ENCODE assay signal across 16 cellular contexts in genomic region chr12:69348162-69348938, GRCh38. TPM values are rescaled to one million over a fixed set of nuclear protein-coding genes. Genes with fewer than 3 reads are reported as not detected.
DNase-seq lines count a peak whose midpoint lies in the region; ATAC-seq, FAIRE-seq and TF ChIP-seq lines count a peak whose summit lies in the region.
"Had no signal": no experiment of that assay in that cellular context is flagged by ENCODE, and none has a peak within 500 bp of the region (broad histone marks: within the 10 kb centered on the region; RNA-seq: fewer than 3 reads in every experiment).

LYZ (plus strand) TSS chr12:69348381; CDS start chr12:69348409, 28 bp downstream.

- BruUV-seq in HepG2 (replicated peaks; lab: Mats Ljungman, UMichigan): TSS peak; percentile 56

- POLR2A ChIA-PET in HepG2 (lab: Yijun Ruan, JAX): interaction anchor here (1.0 to 6.6 kb wide), 5 partner anchors 9 to 237 kb away, joined by 3 to 229 read pairs (median 7); partner anchors contain the start of gene CCT2

- H3K23me2 ChIP-seq in H9 (ENCODE audit: insufficient read length, low read depth, low read length, poor library complexity, severe bottlenecking): no peaks in the 10 kb centered on the region

- FAIRE-seq in HepG2 (lab: Jason Lieb, UNC): peak; percentile 88
- FAIRE-seq: islet of Langerhans, TTC549 had no signal

- no peaks in the 10 kb centered on the region for H3K36me3 Mint-ChIP-seq in H9 (ENCODE audit: insufficient read depth in 1 of 3, low read depth in 3 of 3)
- H3K36me3 Mint-ChIP-seq: activated naive CD4-positive, alpha-beta T cell treated with anti-CD3 and anti-CD28 coated beads, Interleukin-2, amount 50 U/mL, for 72 hours had no signal

- no peak within 1 kb of the TSS; a peak in 1 of 7 replicates for H3K27ac Mint-ChIP-seq in H9
- H3K27ac Mint-ChIP-seq: activated naive CD4-positive, alpha-beta T cell treated with anti-CD3 and anti-CD28 coated beads, Interleukin-2, amount 50 U/mL, for 72 hours; stimulated activated naive CD8-positive, alpha-beta T cell treated with anti-CD3 and anti-CD28 coated beads, Interleukin-15, Interleukin-2, amounts not matched to agents 100 ng/mL and 50 ng/mL, for 24 hours had no signal

- H3K27me3 ChIP-seq in H9 (ENCODE audit: insufficient read depth, low read length) (no peaks in the 10 kb centered on the region), HepG2 (ENCODE audit: control insufficient read depth in 1 of 2, insufficient read depth in 2 of 2, low read length in 2 of 2) (no peaks in the 10 kb centered on the region; a peak in 1 of 5 replicates), stomach (no peaks in the 10 kb centered on the region), tibial artery (no peaks in the 10 kb centered on the region)

- in situ Hi-C loops in HepG2 (cut with HindIII; ENCODE audit: extremely low pct_ligation_motif_present, low pct_unique_long_range_greater_than_20kb): no loop called here

- H3K9me3 ChIP-seq in H9 (ENCODE audit: control insufficient read depth, low read depth, low read length) (no peaks in the 10 kb centered on the region), HepG2 (ENCODE audit: low read length) (no peaks in the 10 kb centered on the region), stomach (no peaks in the 10 kb centered on the region), tibial artery (no peaks in the 10 kb centered on the region)

- CTCF ChIA-PET in HepG2 (lab: Yijun Ruan, JAX; ENCODE audit: low intra/inter-chr PET ratio, low total read pairs): interaction anchor here (1.3 kb wide), 1 partner anchor 57 kb away, joined by 3 read pairs; no protein-coding TSS in a partner anchor

- H3K9ac ChIP-seq in H9 (ENCODE audit: extremely low read depth, insufficient read length, low read length) (no peak within 1 kb of the TSS), HepG2 (ENCODE audit: insufficient read depth, low read depth, low read length) (peak within 1 kb of the TSS; percentile 79)

- no peaks in the 10 kb centered on the region for H3K9me3 Mint-ChIP-seq in H9
- H3K9me3 Mint-ChIP-seq: activated naive CD4-positive, alpha-beta T cell treated with anti-CD3 and anti-CD28 coated beads, Interleukin-2, amount 50 U/mL, for 72 hours; stimulated activated naive CD8-positive, alpha-beta T cell treated with anti-CD3 and anti-CD28 coated beads, Interleukin-15, Interleukin-2, amounts not matched to agents 100 ng/mL and 50 ng/mL, for 24 hours had no signal

- H4K20me1 ChIP-seq in H9 (ENCODE audit: control insufficient read depth, insufficient read depth, insufficient read length) (no peaks in the 10 kb centered on the region), HepG2 (ENCODE audit: insufficient read depth, low read length) (peaks cover 21% of the 10 kb centered on the region)

- H3K14ac ChIP-seq in H9 (ENCODE audit: insufficient read depth, low read length): no peak within 1 kb of the TSS

- no peak within 1 kb of the TSS for H2BK5ac ChIP-seq in H9 (ENCODE audit: insufficient read length, low read length)

- H3K4me3 ChIP-seq in HepG2 (replicated peaks in 1 of 3; ENCODE audit: insufficient read depth in 1 of 3, low read depth in 2 of 3, low read length in 3 of 3) (peak within 1 kb of the TSS; percentile 69 to 90 (median 72)), stomach (peak within 1 kb of the TSS; percentile 7 to 41 (median 34)), tibial artery (peak within 1 kb of the TSS in 1 of 2 donors; percentile 17)

- no peak within 1 kb of the TSS for H2BK120ac ChIP-seq in H9 (ENCODE audit: low read depth, low read length, poor library complexity, severe bottlenecking)

- H3K18ac ChIP-seq in H9 (ENCODE audit: insufficient read length, low read depth, low read length): no peak within 1 kb of the TSS

- no peak within 1 kb of the TSS for H3K23ac ChIP-seq in H9 (ENCODE audit: insufficient read length, low read depth, low read length)

- no peak for TF ChIP-seq RAD21 in HepG2 (CRISPR knock-in tag; IDR thresholded peaks at IDR 0.05)

- H3K4ac ChIP-seq in H9 (ENCODE audit: low read depth, low read length): no peak within 1 kb of the TSS

- TF ChIP-seq EP300 in HepG2 (IDR thresholded peaks at IDR 0.05; ENCODE audit: low read depth in 2 of 2, low read length in 2 of 2) (peak in 1 of 2 experiments; percentile 98; a peak in 2 of 4 replicates), HepG2 (CRISPR knock-in tag; IDR thresholded peaks at IDR 0.05; ENCODE audit: borderline replicate concordance) (peak; percentile 93), stomach (IDR thresholded peaks at IDR 0.05) (no peak)

- TF ChIP-seq CTCF in H9 (conservative IDR thresholded peaks at IDR 0.05): no peak
- peak; percentile 24; the same call in 1 of the 2 replicates for TF ChIP-seq CTCF in HepG2 (CRISPR knock-in tag; IDR thresholded peaks at IDR 0.05)
- no peak for TF ChIP-seq CTCF in stomach (IDR thresholded peaks at IDR 0.05)
- no peak for TF ChIP-seq CTCF in tibial artery (IDR thresholded peaks at IDR 0.05)

- peak within 1 kb of the TSS; percentile 6 for H3T11ph ChIP-seq in H9 (ENCODE audit: low read length)

- TF ChIP-seq POLR2A in HepG2 (IDR thresholded peaks at IDR 0.05; ENCODE audit: insufficient read depth in 1 of 2, low read depth in 2 of 2, low read length in 2 of 2) (peak; percentile 84 to 95), stomach (IDR thresholded peaks at IDR 0.05) (no peak)

- no peak within 1 kb of the TSS for H3K4me3 Mint-ChIP-seq in H9
- H3K4me3 Mint-ChIP-seq: stimulated activated naive CD8-positive, alpha-beta T cell treated with anti-CD3 and anti-CD28 coated beads, Interleukin-15, Interleukin-2, amounts not matched to agents 100 ng/mL and 50 ng/mL, for 24 hours had no signal

- H4K91ac ChIP-seq in H9 (ENCODE audit: insufficient read length, low read depth, low read length): no peak within 1 kb of the TSS

- H2BK20ac ChIP-seq in H9 (ENCODE audit: low read depth, low read length, poor library complexity, severe bottlenecking): no peak within 1 kb of the TSS

- H2AFZ ChIP-seq in H9 (ENCODE audit: low read length) (no peak within 1 kb of the TSS), HepG2 (ENCODE audit: low read length) (no peak within 1 kb of the TSS)

- no peak for DNase-seq in H9
- peak; percentile 21 for DNase-seq in UCSD-AML1 (lab: John Stamatoyannopoulos, UW; ENCODE audit: unreplicated experiment)
- DNase-seq in HepG2 (ENCODE audit: low spot score): peak; percentile 94
- peak; percentile 53 for DNase-seq in stomach
- no peak for DNase-seq in effector CD4-positive, alpha-beta T cell
- DNase-seq in tibial artery: no peak
- no peak for DNase-seq in cerebellar cortex (ENCODE audit: low spot score)
- no peak for DNase-seq in NCI-H1417 treated with DMSO at 0.1 percent for 48 hours (lab: John Stamatoyannopoulos, UW)
- DNase-seq: DND-41; NCI-H748 treated with DMSO at 0.1 percent for 48 hours; stimulated activated CD4-positive, alpha-beta T cell treated with anti-CD3 and anti-CD28 coated beads, Interleukin-12 subunit alpha, Interleukin-12 subunit beta, amount 100 ng/mL, for 4 hours had no signal

- H4K8ac ChIP-seq in H9 (replicated peaks; ENCODE audit: insufficient read length, low read depth, low read length): no peak within 1 kb of the TSS

- H3K4me2 ChIP-seq in H9 (ENCODE audit: insufficient read depth, insufficient read length, low read length) (no peak within 1 kb of the TSS), HepG2 (ENCODE audit: low read depth, low read length) (peak within 1 kb of the TSS; percentile 89)

- H3K79me1 ChIP-seq in H9 (ENCODE audit: insufficient read depth, low read depth, low read length, poor library complexity, severe bottlenecking): no peaks in the 10 kb centered on the region

- no peak within 1 kb of the TSS for H2BK12ac ChIP-seq in H9 (ENCODE audit: insufficient read length, low read depth, low read length)

- H2BK15ac ChIP-seq in H9 (ENCODE audit: low read depth, low read length): no peak within 1 kb of the TSS

- H4K5ac ChIP-seq in H9 (ENCODE audit: insufficient read length, low read depth, low read length): no peak within 1 kb of the TSS

- peaks cover 0 to 16% of the 10 kb centered on the region in 2 experiments; a peak in 2 of 5 replicates for H3K36me3 ChIP-seq in HepG2 (replicated peaks in 1 of 2; ENCODE audit: control insufficient read depth in 1 of 2, insufficient read depth in 2 of 2, low read length in 2 of 2)
- peaks cover 0 to 10% (median 4%) of the 10 kb centered on the region in 4 donors for H3K36me3 ChIP-seq in stomach
- no peaks in the 10 kb centered on the region for H3K36me3 ChIP-seq in tibial artery

- H2AK5ac ChIP-seq in H9 (ENCODE audit: insufficient read length, low read length): no peak within 1 kb of the TSS

- no peak within 1 kb of the TSS for H3K27ac ChIP-seq in H9 (ENCODE audit: insufficient read length, low read depth, low read length)
- H3K27ac ChIP-seq in HepG2 (ENCODE audit: extremely low read length, insufficient read depth, low read length): peak within 1 kb of the TSS; percentile 92
- peak within 1 kb of the TSS; percentile 45 to 85 (median 76) for H3K27ac ChIP-seq in stomach
- H3K27ac ChIP-seq in tibial artery: no peak within 1 kb of the TSS

- ATAC-seq in HepG2: peak; percentile 99
- ATAC-seq: activated naive CD4-positive, alpha-beta T cell treated with anti-CD3 and anti-CD28 coated beads, Interleukin-2, amount 50 U/mL, for 72 hours had no signal

- H3K56ac ChIP-seq in H9 (ENCODE audit: insufficient read length, low read depth, low read length): no peak within 1 kb of the TSS

- H3K4me1 ChIP-seq in H9 (ENCODE audit: insufficient read depth, low read length) (no peaks in the 10 kb centered on the region), HepG2 (ENCODE audit: insufficient read depth, low read length) (peaks cover 65% of the 10 kb centered on the region), stomach (peaks cover 24 to 46% (median 34%) of the 10 kb centered on the region in 4 donors), tibial artery (no peaks in the 10 kb centered on the region)

- intact Hi-C loops in HepG2 (cut with micrococcal nuclease; ENCODE audit: unreplicated experiment) (loop anchor here (1.0 kb wide), 1 partner anchor 15 kb away; no protein-coding TSS in a partner anchor), stomach (cut with DNase I; ENCODE audit: low total_unique reads) (no loop called here), tibial artery (cut with DNase I; ENCODE audit: low total_unique reads) (loop anchor here (10.0 kb wide), 1 partner anchor 194 kb away; no protein-coding TSS in a partner anchor)

- H3K79me2 ChIP-seq in H9 (ENCODE audit: insufficient read depth, low read length): no peaks in the 10 kb centered on the region
- peaks cover 46% of the 10 kb centered on the region for H3K79me2 ChIP-seq in HepG2 (ENCODE audit: insufficient read depth, low read length)

- no CpG with 5 or more reads among the region's 4 CpGs for WGBS in H9 (ENCODE audit: extremely low coverage, insufficient read length, low lambda C conversion rate)
- 0% methylated on average over 4 of the region's 4 CpGs for WGBS in HepG2 (ENCODE audit: low lambda C conversion rate)
- 29 to 50% (median 40%) methylated on average over 4 of the region's 4 CpGs for WGBS in stomach, 5 donors

- no peaks in the 10 kb centered on the region for H3K4me1 Mint-ChIP-seq in H9

- no peaks in the 10 kb centered on the region for H3K27me3 Mint-ChIP-seq in H9 (ENCODE audit: low read depth)
- H3K27me3 Mint-ChIP-seq: stimulated activated naive CD8-positive, alpha-beta T cell treated with anti-CD3 and anti-CD28 coated beads, Interleukin-15, Interleukin-2, amounts not matched to agents 100 ng/mL and 50 ng/mL, for 24 hours had no signal

RNA-seq across cellular contexts. Expression of gene LYZ, which starts in this region (rescaled TPM):
- not detected in 2 replicates for total RNA-seq in H9 (2021)
- total RNA-seq in HepG2 (2016; rRNA removed; fragmentation: Illumina TruSeq; extraction: Trizol): 1,312 and 2,054 TPM in 2 replicates
- 154 and 157 TPM in 2 replicates for total RNA-seq in HepG2 (2016; cell fraction: cytosol; rRNA removed; fragmentation: Illumina TruSeq; extraction: Trizol; ENCODE audit: low read depth)
- 1,332 and 2,132 TPM in 2 replicates for total RNA-seq in HepG2 (2016; cell fraction: insoluble cytoplasmic fraction; rRNA removed; fragmentation: Illumina TruSeq; extraction: Trizol)
- total RNA-seq in HepG2 (2016; cell fraction: membrane; rRNA removed; fragmentation: Illumina TruSeq; extraction: Trizol): 312 and 354 TPM in 2 replicates
- 1,314 and 1,505 TPM in 2 replicates for total RNA-seq in HepG2 (2016; cell fraction: nucleus; rRNA removed; fragmentation: Illumina TruSeq; extraction: Trizol)
- 1,560 and 1,788 TPM in 2 replicates for polyA plus RNA-seq in HepG2 (2011; rRNA removed)
- 1,336 TPM in 2 replicates for polyA plus RNA-seq in HepG2 (2011; cell fraction: cytosol; rRNA removed)
- polyA plus RNA-seq in HepG2 (2011; cell fraction: nucleus; rRNA removed): 253 and 317 TPM in 2 replicates
- polyA plus RNA-seq in HepG2 (2012): 2,246 and 4,153 TPM in 2 replicates
- 159 and 162 TPM in 2 replicates for polyA plus RNA-seq in HepG2 (2016; cell fraction: cytosol; fragmentation: Illumina TruSeq; extraction: Trizol; ENCODE audit: low read depth)
- polyA plus RNA-seq in HepG2 (2016; cell fraction: insoluble cytoplasmic fraction; fragmentation: Illumina TruSeq; extraction: Trizol; ENCODE audit: low read depth): 1,264 and 1,284 TPM in 2 replicates
- polyA plus RNA-seq in HepG2 (2016; cell fraction: membrane; fragmentation: Illumina TruSeq; extraction: Trizol; ENCODE audit: low read depth): 279 and 297 TPM in 2 replicates
- polyA plus RNA-seq in HepG2 (2016; cell fraction: nucleus; fragmentation: Illumina TruSeq; extraction: Trizol; ENCODE audit: insufficient read depth, low read depth): 2,068 and 2,203 TPM in 2 replicates
- polyA minus RNA-seq in HepG2 (2011; rRNA and poly(A)+ RNA removed; ENCODE audit: low replicate concordance): 0.80 and 1,221 TPM in 2 replicates
- polyA minus RNA-seq in HepG2 (2011; cell fraction: cytosol; rRNA and poly(A)+ RNA removed): 3,146 and 3,201 TPM in 2 replicates
- 420 and 665 TPM in 2 replicates for polyA minus RNA-seq in HepG2 (2011; cell fraction: nucleus; rRNA and poly(A)+ RNA removed)
- total RNA-seq in stomach: 1,000 to 10,000 TPM in 1 of 5 donors, 100 to 1,000 TPM in 2, 10 to 100 TPM in 2; 24.0 to 2,662 (median 177) TPM
- polyA plus RNA-seq in stomach: 100 to 1,000 TPM; 134 to 541 (median 503) TPM
- total RNA-seq: LHCN-M2 had no signal

Comparison
In these comparisons a context has a peak if more than half of its experiments do, and no peak if none do; other contexts are left out.
1. RNA of gene LYZ (total RNA-seq): 154 to 2,132 TPM in HepG2 and 24.0 to 2,662 TPM in stomach; not detected in H9; every median in the first group is over 10 times any median in the second.
2. DNase-seq: peak in UCSD-AML1 (single experiment), HepG2 (single experiment) and stomach (single experiment); none in H9 (single experiment), effector CD4-positive, alpha-beta T cell (single experiment), tibial artery (0 of 2), cerebellar cortex (single experiment) and NCI-H1417 treated with DMSO at 0.1 percent for 48 hours (single experiment).
3. H3K27ac ChIP-seq: peak in HepG2 (single experiment) and stomach (5 of 5); none in H9 (single experiment) and tibial artery (0 of 2).
4. POLR2A ChIP-seq: peak in HepG2 (2 of 2); none in stomach (0 of 4).